In the genomic region with DNA sequence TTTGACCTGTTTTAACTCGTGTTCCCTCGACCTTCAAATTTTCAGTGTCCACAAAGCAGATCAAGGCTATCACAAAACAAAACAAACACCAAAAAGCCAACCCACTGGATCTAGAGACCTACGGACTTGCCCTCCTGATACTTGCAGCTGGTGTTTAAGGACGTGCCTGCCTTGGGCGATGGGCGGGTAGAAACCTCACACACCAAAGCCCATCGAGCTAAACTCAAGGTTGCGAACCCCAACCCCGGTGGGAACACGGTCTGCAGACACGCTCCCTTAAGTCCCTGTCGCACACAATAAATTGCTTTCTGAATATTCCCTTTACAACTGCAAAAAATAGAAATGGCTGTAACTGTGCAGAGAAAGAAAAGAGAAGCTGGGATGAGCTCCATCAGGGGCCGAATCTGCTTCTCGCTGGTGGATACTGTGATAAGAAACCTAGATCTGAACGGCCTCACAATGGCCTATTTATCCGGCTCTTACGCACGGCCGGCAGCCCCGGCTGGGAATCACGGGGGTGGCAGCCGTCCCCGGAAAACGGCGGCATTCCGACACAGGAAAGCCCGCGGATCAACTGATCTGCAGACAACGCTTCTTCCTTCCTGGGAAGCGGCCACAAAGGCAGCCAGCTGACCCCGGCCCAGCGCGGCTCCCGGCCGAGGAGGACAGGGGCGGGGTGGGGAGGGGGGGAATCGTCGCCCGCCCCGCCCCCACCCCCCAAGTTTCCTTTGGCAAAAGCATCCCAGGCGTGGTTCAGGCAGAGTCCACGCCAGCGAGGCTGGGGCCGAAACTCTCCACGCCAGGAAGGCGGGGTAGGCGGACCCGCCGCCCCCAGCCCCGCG, we compare ENCODE assay signal across 8 cellular contexts.
DNase-seq lines count a peak whose midpoint lies in the region; ATAC-seq and TF ChIP-seq lines count a peak whose summit lies in the region.

No MANE protein-coding gene starts in this region.

- peak overlapping the region; percentile 86 for H3K4me2 ChIP-seq in OCI-LY1 (ENCODE audit: low read length)

- DNase-seq in AG04450 (ENCODE audit: low read depth, low spot score) (no peak), right atrium auricular region (ENCODE audit: low spot score) (peak; percentile 67), ovary (peak; percentile 65 to 84 (median 79)), NCI-H526 (lab: John Stamatoyannopoulos, UW) (no peak), DMS79 treated with DMSO at 0.1 percent for 48 hours (lab: John Stamatoyannopoulos, UW) (no peak)

- H3F3A ChIP-seq in OCI-LY1 (ENCODE audit: insufficient read depth, low read length), result no peaks in the 10 kb centered on the region

- H2AFZ ChIP-seq in OCI-LY1 (ENCODE audit: low read length), result no peak overlapping the region

- H3K27ac ChIP-seq in AG04450 (ENCODE audit: low read depth, low read length), result peak overlapping the region; percentile 81
- H3K27ac ChIP-seq in OCI-LY1 (ENCODE audit: low read depth, low read length, poor library complexity, severe bottlenecking), result peak overlapping the region; percentile 95
- peak overlapping the region; percentile 54 for H3K27ac ChIP-seq in angular gyrus (ENCODE audit: low read depth, low read length)
- peak overlapping the region; percentile 88 to 90 for H3K27ac ChIP-seq in right atrium auricular region
- peak overlapping the region; percentile 80 to 96 for H3K27ac ChIP-seq in ovary

- H3K27me3 ChIP-seq in AG04450 (ENCODE audit: control insufficient read depth, insufficient read depth, low read length) (no peaks in the 10 kb centered on the region), OCI-LY1 (ENCODE audit: insufficient read depth, low read length) (no peaks in the 10 kb centered on the region), right atrium auricular region (no peaks in the 10 kb centered on the region), ovary (no peaks in the 10 kb centered on the region)

- no peak for TF ChIP-seq EP300 in ovary (IDR thresholded peaks at IDR 0.05)

- H3K9me3 ChIP-seq in AG04450 (ENCODE audit: control insufficient read depth, insufficient read depth, low read length) (no peaks in the 10 kb centered on the region; the same call in 1 of the 2 replicates), OCI-LY1 (ENCODE audit: low read length) (no peaks in the 10 kb centered on the region), right atrium auricular region (no peaks in the 10 kb centered on the region), ovary (no peaks in the 10 kb centered on the region)

- TF ChIP-seq CTCF in AG04450 (IDR thresholded peaks at IDR 0.05; ENCODE audit: low read depth, low read length), result no peak
- TF ChIP-seq CTCF in OCI-LY1 (IDR thresholded peaks at IDR 0.05; ENCODE audit: low read length), result no peak
- no peak for TF ChIP-seq CTCF in right atrium auricular region (IDR thresholded peaks at IDR 0.05)
- TF ChIP-seq CTCF in ovary (IDR thresholded peaks at IDR 0.05), result no peak

- CTCF ChIA-PET in AG04450 (lab: Charles Lee), result interaction anchor here (0.6 to 1.1 kb wide), 2 partner anchors 107 to 210 kb away, joined by 3 read pairs; no protein-coding TSS in a partner anchor

- intact Hi-C loops in ovary (cut with DNase I), result loop anchor here in 2 of 4 donors (10.0 kb wide), 2 partner anchors 126 to 334 kb away; partner anchors contain the start of gene MAP3K1 (in 1 of the 2)

- H3K36me3 ChIP-seq in OCI-LY1 (ENCODE audit: insufficient read depth, low read length), result no peaks in the 10 kb centered on the region
- no peaks in the 10 kb centered on the region for H3K36me3 ChIP-seq in right atrium auricular region
- no peaks in the 10 kb centered on the region for H3K36me3 ChIP-seq in ovary

- peak; percentile 30 for ATAC-seq in GM19351 (IDR thresholded peaks at IDR 0.05; ENCODE audit: unreplicated experiment)

- WGBS in ovary, 3 donors, result 1 to 2% (median 2%) methylated on average over 38 to 51 of the region's 51 CpGs

- POLR2A ChIA-PET in AG04450 (lab: Yijun Ruan, JAX), result interaction anchor here (0.6 to 1.0 kb wide), 3 partner anchors 10 to 152 kb away, joined by 3 to 4 read pairs (median 4); no protein-coding TSS in a partner anchor

- no peak for TF ChIP-seq POLR2A in ovary (IDR thresholded peaks at IDR 0.05)

- H3K4me1 ChIP-seq in OCI-LY1 (ENCODE audit: insufficient read depth, low read length, severe bottlenecking), result peaks cover 69% of the 10 kb centered on the region
- H3K4me1 ChIP-seq in right atrium auricular region, result peaks cover 0 to 29% of the 10 kb centered on the region in 2 donors
- H3K4me1 ChIP-seq in ovary (ENCODE audit: insufficient read depth), result peaks cover 16% of the 10 kb centered on the region

- H3K4me3 ChIP-seq in AG04450 (ENCODE audit: low read depth, low read length), result peak overlapping the region; percentile 62
- H3K4me3 ChIP-seq in OCI-LY1 (ENCODE audit: low read depth, low read length, poor library complexity, severe bottlenecking), result peak overlapping the region; percentile 57
- peak overlapping the region; percentile 49 to 66 for H3K4me3 ChIP-seq in right atrium auricular region
- peak overlapping the region; percentile 64 for H3K4me3 ChIP-seq in ovary

- no peaks in the 10 kb centered on the region for H3K9me2 ChIP-seq in OCI-LY1 (ENCODE audit: low read depth, low read length)

- no peaks in the 10 kb centered on the region for H4K20me1 ChIP-seq in OCI-LY1 (ENCODE audit: insufficient read depth, low read length)

- H3K9ac ChIP-seq in OCI-LY1 (ENCODE audit: low read length), result peak overlapping the region; percentile 68

- H3K79me2 ChIP-seq in OCI-LY1 (ENCODE audit: insufficient read depth, low read length), result no peaks in the 10 kb centered on the region

Comparison
In these comparisons a context has a peak if more than half of its experiments do, and no peak if none do; other contexts are left out.
1. DNase-seq: peak in right atrium auricular region (single experiment) and ovary (5 of 5); none in AG04450 (single experiment), NCI-H526 (0 of 2) and DMS79 treated with DMSO at 0.1 percent for 48 hours (single experiment).
2. Peak in every context shown above with its lines, with median percentiles within 50 percentile points of each other: H3K27ac ChIP-seq and H3K4me3 ChIP-seq.